In the genomic region with DNA sequence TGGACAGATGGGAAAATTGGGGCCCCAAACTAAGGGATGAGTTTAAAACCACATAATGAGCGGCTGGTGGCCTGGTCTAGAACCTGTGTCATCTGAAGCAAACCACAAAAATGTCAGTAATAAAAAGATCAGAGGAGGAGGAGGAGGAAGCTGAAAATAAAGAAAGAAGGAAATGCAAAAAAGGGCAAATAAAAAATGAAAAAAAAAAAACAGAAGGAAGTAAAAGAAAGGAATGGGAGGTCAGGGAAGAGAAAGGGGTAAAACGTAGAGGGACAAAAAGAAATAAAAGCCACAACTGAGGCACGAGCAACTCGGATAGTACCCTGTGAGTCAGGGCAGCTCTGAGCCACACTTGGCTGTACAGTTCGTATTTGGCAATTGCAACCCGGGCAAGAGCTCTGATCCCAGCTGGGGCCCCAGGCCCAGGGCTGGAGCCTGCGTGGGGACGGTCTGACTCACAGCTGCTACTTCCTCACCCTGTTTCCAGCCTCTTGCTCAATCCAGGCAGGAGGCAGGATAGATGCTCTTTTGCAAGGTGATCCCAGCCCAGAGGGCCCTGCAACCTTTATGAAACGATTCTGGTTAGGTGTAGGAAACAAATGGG, we compare ENCODE assay signal across 1 cellular context.
A peak's percentile ranks its signal among the peaks of the same experiment; 100 is the strongest.
TF ChIP-seq lines count a peak whose summit lies in the region.

No MANE protein-coding gene starts in this region.

TF ChIP-seq in HepG2, 621 proteins besides CTCF, POLR2A, EP300 and RAD21 (continued from another document and continues in another):
- TF ChIP-seq, protein P1, sequence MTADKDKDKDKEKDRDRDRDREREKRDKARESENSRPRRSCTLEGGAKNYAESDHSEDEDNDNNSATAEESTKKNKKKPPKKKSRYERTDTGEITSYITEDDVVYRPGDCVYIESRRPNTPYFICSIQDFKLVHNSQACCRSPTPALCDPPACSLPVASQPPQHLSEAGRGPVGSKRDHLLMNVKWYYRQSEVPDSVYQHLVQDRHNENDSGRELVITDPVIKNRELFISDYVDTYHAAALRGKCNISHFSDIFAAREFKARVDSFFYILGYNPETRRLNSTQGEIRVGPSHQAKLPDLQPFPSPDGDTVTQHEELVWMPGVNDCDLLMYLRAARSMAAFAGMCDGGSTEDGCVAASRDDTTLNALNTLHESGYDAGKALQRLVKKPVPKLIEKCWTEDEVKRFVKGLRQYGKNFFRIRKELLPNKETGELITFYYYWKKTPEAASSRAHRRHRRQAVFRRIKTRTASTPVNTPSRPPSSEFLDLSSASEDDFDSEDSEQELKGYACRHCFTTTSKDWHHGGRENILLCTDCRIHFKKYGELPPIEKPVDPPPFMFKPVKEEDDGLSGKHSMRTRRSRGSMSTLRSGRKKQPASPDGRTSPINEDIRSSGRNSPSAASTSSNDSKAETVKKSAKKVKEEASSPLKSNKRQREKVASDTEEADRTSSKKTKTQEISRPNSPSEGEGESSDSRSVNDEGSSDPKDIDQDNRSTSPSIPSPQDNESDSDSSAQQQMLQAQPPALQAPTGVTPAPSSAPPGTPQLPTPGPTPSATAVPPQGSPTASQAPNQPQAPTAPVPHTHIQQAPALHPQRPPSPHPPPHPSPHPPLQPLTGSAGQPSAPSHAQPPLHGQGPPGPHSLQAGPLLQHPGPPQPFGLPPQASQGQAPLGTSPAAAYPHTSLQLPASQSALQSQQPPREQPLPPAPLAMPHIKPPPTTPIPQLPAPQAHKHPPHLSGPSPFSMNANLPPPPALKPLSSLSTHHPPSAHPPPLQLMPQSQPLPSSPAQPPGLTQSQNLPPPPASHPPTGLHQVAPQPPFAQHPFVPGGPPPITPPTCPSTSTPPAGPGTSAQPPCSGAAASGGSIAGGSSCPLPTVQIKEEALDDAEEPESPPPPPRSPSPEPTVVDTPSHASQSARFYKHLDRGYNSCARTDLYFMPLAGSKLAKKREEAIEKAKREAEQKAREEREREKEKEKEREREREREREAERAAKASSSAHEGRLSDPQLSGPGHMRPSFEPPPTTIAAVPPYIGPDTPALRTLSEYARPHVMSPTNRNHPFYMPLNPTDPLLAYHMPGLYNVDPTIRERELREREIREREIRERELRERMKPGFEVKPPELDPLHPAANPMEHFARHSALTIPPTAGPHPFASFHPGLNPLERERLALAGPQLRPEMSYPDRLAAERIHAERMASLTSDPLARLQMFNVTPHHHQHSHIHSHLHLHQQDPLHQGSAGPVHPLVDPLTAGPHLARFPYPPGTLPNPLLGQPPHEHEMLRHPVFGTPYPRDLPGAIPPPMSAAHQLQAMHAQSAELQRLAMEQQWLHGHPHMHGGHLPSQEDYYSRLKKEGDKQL (CRISPR knock-in tag; IDR thresholded peaks at IDR 0.05; ENCODE audit: low read depth) = 0 out of 2 replicates have a peak, but pooled peaks have one; percentile 18
- TF ChIP-seq PRPF4 (IDR thresholded peaks at IDR 0.05; ENCODE audit: low read depth, low read length, poor library complexity, severe bottlenecking) (no peak), ZNF670 (CRISPR knock-in tag; IDR thresholded peaks at IDR 0.05; ENCODE audit: borderline replicate concordance) (no peak), TCF7 (IDR thresholded peaks at IDR 0.05; ENCODE audit: low read depth) (peak; percentile 4; the same call in 1 of the 2 replicates), MYNN (CRISPR knock-in tag; IDR thresholded peaks at IDR 0.05; ENCODE audit: low read depth) (no peak), RFX3 (CRISPR knock-in tag; IDR thresholded peaks at IDR 0.05) (no peak), ZNF615 (CRISPR knock-in tag; IDR thresholded peaks at IDR 0.05; ENCODE audit: borderline replicate concordance) (no peak), DPF2 (CRISPR knock-in tag; IDR thresholded peaks at IDR 0.05; ENCODE audit: borderline replicate concordance, low read depth) (peak; percentile 67; the same call in 1 of the 2 replicates), SRF (IDR thresholded peaks at IDR 0.05; ENCODE audit: low read depth, low read length) (no peak), MBD4 (IDR thresholded peaks at IDR 0.05; ENCODE audit: borderline replicate concordance, low read length) (no peak), HNRNPK (IDR thresholded peaks at IDR 0.05; ENCODE audit: low read depth, low read length, poor library complexity, severe bottlenecking) (no peak), MTF1 (CRISPR knock-in tag; IDR thresholded peaks at IDR 0.05) (no peak), ZNF44 (CRISPR knock-in tag; IDR thresholded peaks at IDR 0.05) (peak; percentile 75; the same call in 1 of the 2 replicates), TAF1 (CRISPR knock-in tag; IDR thresholded peaks at IDR 0.05) (no peak), HDAC6 (IDR thresholded peaks at IDR 0.05; ENCODE audit: low read depth, low read length) (no peak), CBFB (CRISPR knock-in tag; IDR thresholded peaks at IDR 0.05) (no peak), ZNF430 (CRISPR knock-in tag; IDR thresholded peaks at IDR 0.05) (no peak; the same call in 1 of the 2 replicates), ZBTB7B (CRISPR knock-in tag; IDR thresholded peaks at IDR 0.05) (peak; percentile 19; the same call in 1 of the 2 replicates), YEATS4 (CRISPR knock-in tag; IDR thresholded peaks at IDR 0.05; ENCODE audit: borderline replicate concordance) (peak; percentile 25; the same call in 1 of the 2 replicates), CHCHD3 (CRISPR knock-in tag; IDR thresholded peaks at IDR 0.05) (no peak), ZFX (CRISPR knock-in tag; IDR thresholded peaks at IDR 0.05; ENCODE audit: low read depth) (peak; percentile 65), NFKB2 (CRISPR knock-in tag; IDR thresholded peaks at IDR 0.05; ENCODE audit: borderline replicate concordance) (peak; percentile 55; the same call in 1 of the 2 replicates), SATB2 (CRISPR knock-in tag; IDR thresholded peaks at IDR 0.05) (no peak), SMARCE1 (IDR thresholded peaks at IDR 0.05; ENCODE audit: borderline replicate concordance) (no peak), ARNT (IDR thresholded peaks at IDR 0.05) (no peak)
- TF ChIP-seq, protein P2, sequence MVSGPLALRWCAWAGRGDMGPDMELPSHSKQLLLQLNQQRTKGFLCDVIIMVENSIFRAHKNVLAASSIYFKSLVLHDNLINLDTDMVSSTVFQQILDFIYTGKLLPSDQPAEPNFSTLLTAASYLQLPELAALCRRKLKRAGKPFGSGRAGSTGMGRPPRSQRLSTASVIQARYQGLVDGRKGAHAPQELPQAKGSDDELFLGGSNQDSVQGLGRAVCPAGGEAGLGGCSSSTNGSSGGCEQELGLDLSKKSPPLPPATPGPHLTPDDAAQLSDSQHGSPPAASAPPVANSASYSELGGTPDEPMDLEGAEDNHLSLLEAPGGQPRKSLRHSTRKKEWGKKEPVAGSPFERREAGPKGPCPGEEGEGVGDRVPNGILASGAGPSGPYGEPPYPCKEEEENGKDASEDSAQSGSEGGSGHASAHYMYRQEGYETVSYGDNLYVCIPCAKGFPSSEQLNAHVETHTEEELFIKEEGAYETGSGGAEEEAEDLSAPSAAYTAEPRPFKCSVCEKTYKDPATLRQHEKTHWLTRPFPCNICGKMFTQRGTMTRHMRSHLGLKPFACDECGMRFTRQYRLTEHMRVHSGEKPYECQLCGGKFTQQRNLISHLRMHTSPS (CRISPR knock-in tag; IDR thresholded peaks at IDR 0.05; ENCODE audit: low read depth) = peak; percentile 61; the same call in 1 of the 2 replicates
- TF ChIP-seq, protein P3, sequence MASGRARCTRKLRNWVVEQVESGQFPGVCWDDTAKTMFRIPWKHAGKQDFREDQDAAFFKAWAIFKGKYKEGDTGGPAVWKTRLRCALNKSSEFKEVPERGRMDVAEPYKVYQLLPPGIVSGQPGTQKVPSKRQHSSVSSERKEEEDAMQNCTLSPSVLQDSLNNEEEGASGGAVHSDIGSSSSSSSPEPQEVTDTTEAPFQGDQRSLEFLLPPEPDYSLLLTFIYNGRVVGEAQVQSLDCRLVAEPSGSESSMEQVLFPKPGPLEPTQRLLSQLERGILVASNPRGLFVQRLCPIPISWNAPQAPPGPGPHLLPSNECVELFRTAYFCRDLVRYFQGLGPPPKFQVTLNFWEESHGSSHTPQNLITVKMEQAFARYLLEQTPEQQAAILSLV (CRISPR knock-in tag; IDR thresholded peaks at IDR 0.05; ENCODE audit: borderline replicate concordance) = no peak
- TF ChIP-seq, protein P4, sequence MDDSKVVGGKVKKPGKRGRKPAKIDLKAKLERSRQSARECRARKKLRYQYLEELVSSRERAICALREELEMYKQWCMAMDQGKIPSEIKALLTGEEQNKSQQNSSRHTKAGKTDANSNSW (CRISPR knock-in tag; IDR thresholded peaks at IDR 0.05; ENCODE audit: borderline replicate concordance) = no peak
- TF ChIP-seq, protein P5, sequence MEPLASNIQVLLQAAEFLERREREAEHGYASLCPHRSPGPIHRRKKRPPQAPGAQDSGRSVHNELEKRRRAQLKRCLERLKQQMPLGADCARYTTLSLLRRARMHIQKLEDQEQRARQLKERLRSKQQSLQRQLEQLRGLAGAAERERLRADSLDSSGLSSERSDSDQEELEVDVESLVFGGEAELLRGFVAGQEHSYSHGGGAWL (CRISPR knock-in tag; IDR thresholded peaks at IDR 0.05) = no peak
- TF ChIP-seq, protein P6, sequence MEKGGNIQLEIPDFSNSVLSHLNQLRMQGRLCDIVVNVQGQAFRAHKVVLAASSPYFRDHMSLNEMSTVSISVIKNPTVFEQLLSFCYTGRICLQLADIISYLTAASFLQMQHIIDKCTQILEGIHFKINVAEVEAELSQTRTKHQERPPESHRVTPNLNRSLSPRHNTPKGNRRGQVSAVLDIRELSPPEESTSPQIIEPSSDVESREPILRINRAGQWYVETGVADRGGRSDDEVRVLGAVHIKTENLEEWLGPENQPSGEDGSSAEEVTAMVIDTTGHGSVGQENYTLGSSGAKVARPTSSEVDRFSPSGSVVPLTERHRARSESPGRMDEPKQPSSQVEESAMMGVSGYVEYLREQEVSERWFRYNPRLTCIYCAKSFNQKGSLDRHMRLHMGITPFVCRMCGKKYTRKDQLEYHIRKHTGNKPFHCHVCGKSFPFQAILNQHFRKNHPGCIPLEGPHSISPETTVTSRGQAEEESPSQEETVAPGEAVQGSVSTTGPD (CRISPR knock-in tag; IDR thresholded peaks at IDR 0.05) = no peak
- TF ChIP-seq, protein P7, sequence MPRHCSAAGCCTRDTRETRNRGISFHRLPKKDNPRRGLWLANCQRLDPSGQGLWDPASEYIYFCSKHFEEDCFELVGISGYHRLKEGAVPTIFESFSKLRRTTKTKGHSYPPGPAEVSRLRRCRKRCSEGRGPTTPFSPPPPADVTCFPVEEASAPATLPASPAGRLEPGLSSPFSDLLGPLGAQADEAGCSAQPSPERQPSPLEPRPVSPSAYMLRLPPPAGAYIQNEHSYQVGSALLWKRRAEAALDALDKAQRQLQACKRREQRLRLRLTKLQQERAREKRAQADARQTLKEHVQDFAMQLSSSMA (CRISPR knock-in tag; IDR thresholded peaks at IDR 0.05) = no peak
- TF ChIP-seq, protein P8, sequence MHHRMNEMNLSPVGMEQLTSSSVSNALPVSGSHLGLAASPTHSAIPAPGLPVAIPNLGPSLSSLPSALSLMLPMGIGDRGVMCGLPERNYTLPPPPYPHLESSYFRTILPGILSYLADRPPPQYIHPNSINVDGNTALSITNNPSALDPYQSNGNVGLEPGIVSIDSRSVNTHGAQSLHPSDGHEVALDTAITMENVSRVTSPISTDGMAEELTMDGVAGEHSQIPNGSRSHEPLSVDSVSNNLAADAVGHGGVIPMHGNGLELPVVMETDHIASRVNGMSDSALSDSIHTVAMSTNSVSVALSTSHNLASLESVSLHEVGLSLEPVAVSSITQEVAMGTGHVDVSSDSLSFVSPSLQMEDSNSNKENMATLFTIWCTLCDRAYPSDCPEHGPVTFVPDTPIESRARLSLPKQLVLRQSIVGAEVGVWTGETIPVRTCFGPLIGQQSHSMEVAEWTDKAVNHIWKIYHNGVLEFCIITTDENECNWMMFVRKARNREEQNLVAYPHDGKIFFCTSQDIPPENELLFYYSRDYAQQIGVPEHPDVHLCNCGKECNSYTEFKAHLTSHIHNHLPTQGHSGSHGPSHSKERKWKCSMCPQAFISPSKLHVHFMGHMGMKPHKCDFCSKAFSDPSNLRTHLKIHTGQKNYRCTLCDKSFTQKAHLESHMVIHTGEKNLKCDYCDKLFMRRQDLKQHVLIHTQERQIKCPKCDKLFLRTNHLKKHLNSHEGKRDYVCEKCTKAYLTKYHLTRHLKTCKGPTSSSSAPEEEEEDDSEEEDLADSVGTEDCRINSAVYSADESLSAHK (CRISPR knock-in tag; IDR thresholded peaks at IDR 0.05; ENCODE audit: borderline replicate concordance) = no peak
- TF ChIP-seq, protein P9, sequence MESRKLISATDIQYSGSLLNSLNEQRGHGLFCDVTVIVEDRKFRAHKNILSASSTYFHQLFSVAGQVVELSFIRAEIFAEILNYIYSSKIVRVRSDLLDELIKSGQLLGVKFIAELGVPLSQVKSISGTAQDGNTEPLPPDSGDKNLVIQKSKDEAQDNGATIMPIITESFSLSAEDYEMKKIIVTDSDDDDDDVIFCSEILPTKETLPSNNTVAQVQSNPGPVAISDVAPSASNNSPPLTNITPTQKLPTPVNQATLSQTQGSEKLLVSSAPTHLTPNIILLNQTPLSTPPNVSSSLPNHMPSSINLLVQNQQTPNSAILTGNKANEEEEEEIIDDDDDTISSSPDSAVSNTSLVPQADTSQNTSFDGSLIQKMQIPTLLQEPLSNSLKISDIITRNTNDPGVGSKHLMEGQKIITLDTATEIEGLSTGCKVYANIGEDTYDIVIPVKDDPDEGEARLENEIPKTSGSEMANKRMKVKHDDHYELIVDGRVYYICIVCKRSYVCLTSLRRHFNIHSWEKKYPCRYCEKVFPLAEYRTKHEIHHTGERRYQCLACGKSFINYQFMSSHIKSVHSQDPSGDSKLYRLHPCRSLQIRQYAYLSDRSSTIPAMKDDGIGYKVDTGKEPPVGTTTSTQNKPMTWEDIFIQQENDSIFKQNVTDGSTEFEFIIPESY (CRISPR knock-in tag; IDR thresholded peaks at IDR 0.05) = no peak
- TF ChIP-seq, protein P10, sequence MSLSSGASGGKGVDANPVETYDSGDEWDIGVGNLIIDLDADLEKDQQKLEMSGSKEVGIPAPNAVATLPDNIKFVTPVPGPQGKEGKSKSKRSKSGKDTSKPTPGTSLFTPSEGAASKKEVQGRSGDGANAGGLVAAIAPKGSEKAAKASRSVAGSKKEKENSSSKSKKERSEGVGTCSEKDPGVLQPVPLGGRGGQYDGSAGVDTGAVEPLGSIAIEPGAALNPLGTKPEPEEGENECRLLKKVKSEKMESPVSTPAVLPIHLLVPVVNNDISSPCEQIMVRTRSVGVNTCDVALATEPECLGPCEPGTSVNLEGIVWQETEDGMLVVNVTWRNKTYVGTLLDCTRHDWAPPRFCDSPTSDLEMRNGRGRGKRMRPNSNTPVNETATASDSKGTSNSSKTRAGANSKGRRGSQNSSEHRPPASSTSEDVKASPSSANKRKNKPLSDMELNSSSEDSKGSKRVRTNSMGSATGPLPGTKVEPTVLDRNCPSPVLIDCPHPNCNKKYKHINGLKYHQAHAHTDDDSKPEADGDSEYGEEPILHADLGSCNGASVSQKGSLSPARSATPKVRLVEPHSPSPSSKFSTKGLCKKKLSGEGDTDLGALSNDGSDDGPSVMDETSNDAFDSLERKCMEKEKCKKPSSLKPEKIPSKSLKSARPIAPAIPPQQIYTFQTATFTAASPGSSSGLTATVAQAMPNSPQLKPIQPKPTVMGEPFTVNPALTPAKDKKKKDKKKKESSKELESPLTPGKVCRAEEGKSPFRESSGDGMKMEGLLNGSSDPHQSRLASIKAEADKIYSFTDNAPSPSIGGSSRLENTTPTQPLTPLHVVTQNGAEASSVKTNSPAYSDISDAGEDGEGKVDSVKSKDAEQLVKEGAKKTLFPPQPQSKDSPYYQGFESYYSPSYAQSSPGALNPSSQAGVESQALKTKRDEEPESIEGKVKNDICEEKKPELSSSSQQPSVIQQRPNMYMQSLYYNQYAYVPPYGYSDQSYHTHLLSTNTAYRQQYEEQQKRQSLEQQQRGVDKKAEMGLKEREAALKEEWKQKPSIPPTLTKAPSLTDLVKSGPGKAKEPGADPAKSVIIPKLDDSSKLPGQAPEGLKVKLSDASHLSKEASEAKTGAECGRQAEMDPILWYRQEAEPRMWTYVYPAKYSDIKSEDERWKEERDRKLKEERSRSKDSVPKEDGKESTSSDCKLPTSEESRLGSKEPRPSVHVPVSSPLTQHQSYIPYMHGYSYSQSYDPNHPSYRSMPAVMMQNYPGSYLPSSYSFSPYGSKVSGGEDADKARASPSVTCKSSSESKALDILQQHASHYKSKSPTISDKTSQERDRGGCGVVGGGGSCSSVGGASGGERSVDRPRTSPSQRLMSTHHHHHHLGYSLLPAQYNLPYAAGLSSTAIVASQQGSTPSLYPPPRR (CRISPR knock-in tag; IDR thresholded peaks at IDR 0.05; ENCODE audit: borderline replicate concordance) = peak; percentile 26; the same call in 1 of the 2 replicates
